Comparison of ENCODE assay signal across 10 cellular contexts in genomic region chr4:76197001-76197743, GRCh38. TPM values are rescaled to one million over a fixed set of nuclear protein-coding genes. Genes with fewer than 3 reads are reported as not detected.
DNase-seq lines count a peak whose midpoint lies in the region; ATAC-seq, FAIRE-seq and TF ChIP-seq lines count a peak whose summit lies in the region.
"Had no signal": no experiment of that assay in that cellular context is flagged by ENCODE, and none has a peak within 500 bp of the region (broad histone marks: within the 10 kb centered on the region; RNA-seq: fewer than 3 reads in every experiment).

No MANE protein-coding gene starts in this region.

- H3K9me3 Mint-ChIP-seq in nephron progenitor cell = peaks cover 17% of the 10 kb centered on the region

- H3K9me3 ChIP-seq in liver (ENCODE audit: control insufficient read depth in 4 of 4, low read length in 3 of 4) (no peaks in the 10 kb centered on the region), HepG2 (ENCODE audit: low read length) (no peaks in the 10 kb centered on the region)

- DNase-seq in HepG2 (ENCODE audit: low spot score) = no peak
- no peak for DNase-seq in dorsolateral prefrontal cortex
- DNase-seq in nephron progenitor cell = no peak
- DNase-seq in UCSD-AML1 (lab: John Stamatoyannopoulos, UW; ENCODE audit: unreplicated experiment) = no peak
- no peak for DNase-seq in SIG-M5 (lab: John Stamatoyannopoulos, UW)
- DNase-seq: Karpas-422 had no signal

- peak overlapping the region in 1 of 2 donors; percentile 72 for H3K9ac ChIP-seq in liver (ENCODE audit: low read depth in 1 of 2, low read length in 2 of 2)
- H3K9ac ChIP-seq in HepG2 (ENCODE audit: insufficient read depth, low read depth, low read length) = no peak overlapping the region

- CTCF ChIA-PET in HepG2 (lab: Yijun Ruan, JAX; ENCODE audit: low intra/inter-chr PET ratio, low total read pairs) = no interaction called here

- in situ Hi-C loops in HepG2 (cut with HindIII; ENCODE audit: extremely low pct_ligation_motif_present, low pct_unique_long_range_greater_than_20kb) = no loop called here

- H3K27ac Mint-ChIP-seq in nephron progenitor cell = peak overlapping the region; percentile 96
- H3K27ac Mint-ChIP-seq: activated T-helper 1 cell treated with anti-CD3 and anti-CD28 coated beads, Interleukin-12 subunit alpha, Interleukin-12 subunit beta, Interleukin-2, Interleukin-4 antibody, amounts not matched to agents 30 ng/mL and 10 ng/mL and 1 ng/mL, durations not matched to agents 14 hours and 24 hours and 36 hours had no signal

- H3K27ac ChIP-seq in liver (ENCODE audit: low read depth in 1 of 2, low read length in 2 of 2) = peak overlapping the region; percentile 88
- H3K27ac ChIP-seq in HepG2 (ENCODE audit: extremely low read length, insufficient read depth, low read length) = no peak overlapping the region
- H3K27ac ChIP-seq in dorsolateral prefrontal cortex = peak overlapping the region; percentile 73 to 100 (median 97)

- POLR2A ChIA-PET in HepG2 (lab: Yijun Ruan, JAX) = interaction anchor here (0.8 kb wide), 1 partner anchor 11 kb away, joined by 3 read pairs; no protein-coding TSS in a partner anchor

- H3K4me1 Mint-ChIP-seq in nephron progenitor cell = peaks cover 42% of the 10 kb centered on the region

- H3K36me3 ChIP-seq in liver (ENCODE audit: control insufficient read depth in 4 of 4, insufficient read depth in 3 of 4, low read depth in 1 of 4, low read length in 3 of 4) = peaks cover 0 to under 1% (median 0%) of the 10 kb centered on the region in 4 donors
- H3K36me3 ChIP-seq in HepG2 (replicated peaks in 1 of 2; ENCODE audit: control insufficient read depth in 1 of 2, insufficient read depth in 2 of 2, low read length in 2 of 2) = peaks cover 8 to 33% of the 10 kb centered on the region in 2 experiments; a peak in 4 of 5 replicates

- H3K27me3 Mint-ChIP-seq in nephron progenitor cell (ENCODE audit: low read depth, poor library complexity) = no peaks in the 10 kb centered on the region

- TF ChIP-seq CTCF in liver (IDR thresholded peaks at IDR 0.05; ENCODE audit: low read depth, low read length, missing input control) = no peak
- no peak for TF ChIP-seq CTCF in HepG2 (CRISPR knock-in tag; IDR thresholded peaks at IDR 0.05)
- no peak for TF ChIP-seq CTCF in dorsolateral prefrontal cortex (IDR thresholded peaks at IDR 0.05 in 54 of 56, conservative IDR thresholded peaks at IDR 0.05 in 2 of 56; ENCODE audit: low read depth in 1 of 56, partially characterized antibody in 56 of 56)
- TF ChIP-seq CTCF in nephron progenitor cell (IDR thresholded peaks at IDR 0.05) = no peak

- TF ChIP-seq RAD21 in liver (IDR thresholded peaks at IDR 0.05) = no peak
- TF ChIP-seq RAD21 in HepG2 (CRISPR knock-in tag; IDR thresholded peaks at IDR 0.05) = no peak

- H3K79me2 ChIP-seq in HepG2 (ENCODE audit: insufficient read depth, low read length) = peaks cover 20% of the 10 kb centered on the region

- no peak for ATAC-seq in HepG2
- no peak for ATAC-seq in GM21390 (IDR thresholded peaks at IDR 0.05; ENCODE audit: unreplicated experiment)
- ATAC-seq in HG02852 (IDR thresholded peaks at IDR 0.05; ENCODE audit: unreplicated experiment) = no peak

- no peaks in the 10 kb centered on the region for H4K20me1 ChIP-seq in HepG2 (ENCODE audit: insufficient read depth, low read length)

- intact Hi-C loops in HepG2 (cut with micrococcal nuclease; ENCODE audit: unreplicated experiment) = no loop called here
- intact Hi-C loops in dorsolateral prefrontal cortex (cut with DNase I) = no loop called here

- no peak overlapping the region for H3K4me3 Mint-ChIP-seq in nephron progenitor cell
- H3K4me3 Mint-ChIP-seq: activated T-helper 1 cell treated with anti-CD3 and anti-CD28 coated beads, Interleukin-12 subunit alpha, Interleukin-12 subunit beta, Interleukin-2, Interleukin-4 antibody, amounts not matched to agents 30 ng/mL and 10 ng/mL and 1 ng/mL, durations not matched to agents 14 hours and 24 hours and 36 hours had no signal

- no peak for FAIRE-seq in HepG2 (lab: Jason Lieb, UNC)

- WGBS in liver = 75% methylated on average over 10 of the region's 10 CpGs
- WGBS in HepG2 (ENCODE audit: low lambda C conversion rate) = 96% methylated on average over 10 of the region's 10 CpGs

- H3K4me1 ChIP-seq in liver (ENCODE audit: control insufficient read depth in 4 of 4, insufficient read depth in 4 of 4, low read length in 3 of 4) = peaks cover 27 to 90% (median 71%) of the 10 kb centered on the region in 4 donors
- peaks cover 63% of the 10 kb centered on the region for H3K4me1 ChIP-seq in HepG2 (ENCODE audit: insufficient read depth, low read length)

- H3K36me3 Mint-ChIP-seq in nephron progenitor cell (ENCODE audit: low read depth) = peaks cover 64% of the 10 kb centered on the region

- no TSS peak for BruUV-seq in HepG2 (replicated peaks; lab: Mats Ljungman, UMichigan)

- no peak overlapping the region for H3K4me2 ChIP-seq in HepG2 (ENCODE audit: low read depth, low read length)

- no peak for TF ChIP-seq POLR2A in HepG2 (IDR thresholded peaks at IDR 0.05; ENCODE audit: insufficient read depth in 1 of 2, low read depth in 2 of 2, low read length in 2 of 2)

- TF ChIP-seq EP300 in HepG2 (IDR thresholded peaks at IDR 0.05; ENCODE audit: low read depth in 2 of 2, low read length in 2 of 2) = no peak
- TF ChIP-seq EP300 in HepG2 (CRISPR knock-in tag; IDR thresholded peaks at IDR 0.05; ENCODE audit: borderline replicate concordance) = no peak

- H3K27me3 ChIP-seq in liver (ENCODE audit: control insufficient read depth in 4 of 4, insufficient read depth in 4 of 4, low read length in 3 of 4) (no peaks in the 10 kb centered on the region), HepG2 (ENCODE audit: control insufficient read depth in 1 of 2, insufficient read depth in 2 of 2, low read length in 2 of 2) (no peaks in the 10 kb centered on the region), dorsolateral prefrontal cortex (no peaks in the 10 kb centered on the region)

- H3K4me3 ChIP-seq in liver (ENCODE audit: low read depth in 1 of 3, low read length in 3 of 3) (no peak overlapping the region), HepG2 (replicated peaks in 1 of 3; ENCODE audit: insufficient read depth in 1 of 3, low read depth in 2 of 3, low read length in 3 of 3) (no peak overlapping the region), dorsolateral prefrontal cortex (peak overlapping the region in 38 of 59 donors; percentile 1 to 61 (median 26))

- H2AFZ ChIP-seq in HepG2 (ENCODE audit: low read length) = no peak overlapping the region

RNA-seq across cellular contexts. Expression of gene SCARB2, which starts 16.5 kb away (rescaled TPM):
- 100 to 1,000 TPM in 1 of 2 donors, 10 to 100 TPM in 1; 81.0 to 136 TPM for total RNA-seq in liver
- 10 to 100 TPM; 58.2 to 66.5 TPM for polyA plus RNA-seq in liver
- total RNA-seq in HepG2 (2016; rRNA removed; fragmentation: Illumina TruSeq; extraction: Trizol) = 23.5 and 43.4 TPM in 2 replicates
- total RNA-seq in HepG2 (2016; cell fraction: cytosol; rRNA removed; fragmentation: Illumina TruSeq; extraction: Trizol; ENCODE audit: low read depth) = 3.4 and 5.0 TPM in 2 replicates
- 27.0 and 44.9 TPM in 2 replicates for total RNA-seq in HepG2 (2016; cell fraction: insoluble cytoplasmic fraction; rRNA removed; fragmentation: Illumina TruSeq; extraction: Trizol)
- 11.4 and 14.4 TPM in 2 replicates for total RNA-seq in HepG2 (2016; cell fraction: membrane; rRNA removed; fragmentation: Illumina TruSeq; extraction: Trizol)
- total RNA-seq in HepG2 (2016; cell fraction: nucleus; rRNA removed; fragmentation: Illumina TruSeq; extraction: Trizol) = 46.8 and 54.9 TPM in 2 replicates
- 40.6 and 45.9 TPM in 2 replicates for polyA plus RNA-seq in HepG2 (2011; rRNA removed)
- 21.7 and 39.6 TPM in 2 replicates for polyA plus RNA-seq in HepG2 (2011; cell fraction: cytosol; rRNA removed)
- 16.5 and 20.8 TPM in 2 replicates for polyA plus RNA-seq in HepG2 (2011; cell fraction: nucleus; rRNA removed)
- 49.6 and 72.8 TPM in 2 replicates for polyA plus RNA-seq in HepG2 (2012)
- polyA plus RNA-seq in HepG2 (2016; cell fraction: cytosol; fragmentation: Illumina TruSeq; extraction: Trizol; ENCODE audit: low read depth) = 2.5 and 3.1 TPM in 2 replicates
- 20.1 and 21.1 TPM in 2 replicates for polyA plus RNA-seq in HepG2 (2016; cell fraction: insoluble cytoplasmic fraction; fragmentation: Illumina TruSeq; extraction: Trizol; ENCODE audit: low read depth)
- polyA plus RNA-seq in HepG2 (2016; cell fraction: membrane; fragmentation: Illumina TruSeq; extraction: Trizol; ENCODE audit: low read depth) = 6.3 and 6.6 TPM in 2 replicates
- 41.0 and 42.6 TPM in 2 replicates for polyA plus RNA-seq in HepG2 (2016; cell fraction: nucleus; fragmentation: Illumina TruSeq; extraction: Trizol; ENCODE audit: insufficient read depth, low read depth)
- 35.5 and 55.9 TPM in 2 replicates for polyA minus RNA-seq in HepG2 (2011; rRNA and poly(A)+ RNA removed; ENCODE audit: low replicate concordance)
- 46.9 and 76.7 TPM in 2 replicates for polyA minus RNA-seq in HepG2 (2011; cell fraction: cytosol; rRNA and poly(A)+ RNA removed)
- 69.5 and 87.4 TPM in 2 replicates for polyA minus RNA-seq in HepG2 (2011; cell fraction: nucleus; rRNA and poly(A)+ RNA removed)
- total RNA-seq in dorsolateral prefrontal cortex = 100 to 1,000 TPM; 107 to 347 (median 169) TPM

RNA-seq across cellular contexts. Expression of gene NUP54, which starts 49.0 kb away (rescaled TPM):
- total RNA-seq in liver = 10 to 100 TPM; 20.2 to 29.3 TPM
- 10 to 100 TPM in 1 of 2 donors, 1 to 10 TPM in 1; 8.3 to 12.8 TPM for polyA plus RNA-seq in liver
- 69.3 and 90.0 TPM in 2 replicates for total RNA-seq in HepG2 (2016; rRNA removed; fragmentation: Illumina TruSeq; extraction: Trizol)
- total RNA-seq in HepG2 (2016; cell fraction: cytosol; rRNA removed; fragmentation: Illumina TruSeq; extraction: Trizol; ENCODE audit: low read depth) = 120 and 132 TPM in 2 replicates
- 67.1 and 86.7 TPM in 2 replicates for total RNA-seq in HepG2 (2016; cell fraction: insoluble cytoplasmic fraction; rRNA removed; fragmentation: Illumina TruSeq; extraction: Trizol)
- total RNA-seq in HepG2 (2016; cell fraction: membrane; rRNA removed; fragmentation: Illumina TruSeq; extraction: Trizol) = 51.2 and 67.2 TPM in 2 replicates
- 49.9 and 54.3 TPM in 2 replicates for total RNA-seq in HepG2 (2016; cell fraction: nucleus; rRNA removed; fragmentation: Illumina TruSeq; extraction: Trizol)
- 22.9 and 36.1 TPM in 2 replicates for polyA plus RNA-seq in HepG2 (2011; rRNA removed)
- polyA plus RNA-seq in HepG2 (2011; cell fraction: cytosol; rRNA removed) = 14.6 and 21.0 TPM in 2 replicates
- 12.2 and 15.9 TPM in 2 replicates for polyA plus RNA-seq in HepG2 (2011; cell fraction: nucleus; rRNA removed)
- polyA plus RNA-seq in HepG2 (2012) = 20.9 and 27.3 TPM in 2 replicates
- polyA plus RNA-seq in HepG2 (2016; cell fraction: cytosol; fragmentation: Illumina TruSeq; extraction: Trizol; ENCODE audit: low read depth) = 6.2 and 8.0 TPM in 2 replicates
- 58.3 and 59.3 TPM in 2 replicates for polyA plus RNA-seq in HepG2 (2016; cell fraction: insoluble cytoplasmic fraction; fragmentation: Illumina TruSeq; extraction: Trizol; ENCODE audit: low read depth)
- 14.5 and 14.7 TPM in 2 replicates for polyA plus RNA-seq in HepG2 (2016; cell fraction: membrane; fragmentation: Illumina TruSeq; extraction: Trizol; ENCODE audit: low read depth)
- 60.9 and 62.3 TPM in 2 replicates for polyA plus RNA-seq in HepG2 (2016; cell fraction: nucleus; fragmentation: Illumina TruSeq; extraction: Trizol; ENCODE audit: insufficient read depth, low read depth)
- polyA minus RNA-seq in HepG2 (2011; rRNA and poly(A)+ RNA removed; ENCODE audit: low replicate concordance) = 31.7 and 31.8 TPM in 2 replicates
- polyA minus RNA-seq in HepG2 (2011; cell fraction: cytosol; rRNA and poly(A)+ RNA removed) = 35.0 and 35.8 TPM in 2 replicates
- 48.5 and 64.5 TPM in 2 replicates for polyA minus RNA-seq in HepG2 (2011; cell fraction: nucleus; rRNA and poly(A)+ RNA removed)
- total RNA-seq in dorsolateral prefrontal cortex = 10 to 100 TPM; 26.9 to 65.4 (median 45.4) TPM

RNA-seq across cellular contexts. Expression of gene FAM47E, which starts 54.3 kb away (rescaled TPM):
- total RNA-seq in liver (1 to 10 TPM; 1.3 to 2.0 TPM), HepG2 (2016; rRNA removed; fragmentation: Illumina TruSeq; extraction: Trizol) (0.29 and 0.33 TPM in 2 replicates), dorsolateral prefrontal cortex (10 to 100 TPM in 118 of 120 experiments, 1 to 10 TPM in 2; 7.2 to 35.1 (median 21.0) TPM)
- polyA plus RNA-seq in liver (1 to 10 TPM in 1 of 2 donors, under 1 TPM in 1; 0.85 to 2.5 TPM), HepG2 (2011; rRNA removed) (0.60 and 0.66 TPM in 2 replicates)
- 0.30 TPM in 1 of 2 replicates, not detected in the other for total RNA-seq in HepG2 (2016; cell fraction: cytosol; rRNA removed; fragmentation: Illumina TruSeq; extraction: Trizol; ENCODE audit: low read depth)
- 0.37 and 0.65 TPM in 2 replicates for total RNA-seq in HepG2 (2016; cell fraction: insoluble cytoplasmic fraction; rRNA removed; fragmentation: Illumina TruSeq; extraction: Trizol)
- total RNA-seq in HepG2 (2016; cell fraction: membrane; rRNA removed; fragmentation: Illumina TruSeq; extraction: Trizol) = 0.25 and 0.41 TPM in 2 replicates
- total RNA-seq in HepG2 (2016; cell fraction: nucleus; rRNA removed; fragmentation: Illumina TruSeq; extraction: Trizol) = 0.31 and 0.50 TPM in 2 replicates
- polyA plus RNA-seq in HepG2 (2011; cell fraction: cytosol; rRNA removed) = 0.24 and 0.50 TPM in 2 replicates
- 0.06 and 1.5 TPM in 2 replicates for polyA plus RNA-seq in HepG2 (2011; cell fraction: nucleus; rRNA removed)
- 1.2 and 1.8 TPM in 2 replicates for polyA plus RNA-seq in HepG2 (2012)
- polyA plus RNA-seq in HepG2 (2016; cell fraction: cytosol; fragmentation: Illumina TruSeq; extraction: Trizol; ENCODE audit: low read depth) = 0.27 and 0.29 TPM in 2 replicates
- polyA plus RNA-seq in HepG2 (2016; cell fraction: insoluble cytoplasmic fraction; fragmentation: Illumina TruSeq; extraction: Trizol; ENCODE audit: low read depth) = 0.29 and 0.50 TPM in 2 replicates
- polyA plus RNA-seq in HepG2 (2016; cell fraction: membrane; fragmentation: Illumina TruSeq; extraction: Trizol; ENCODE audit: low read depth) = not detected in 2 replicates
- 0.44 TPM in 1 of 2 replicates, not detected in the other for polyA plus RNA-seq in HepG2 (2016; cell fraction: nucleus; fragmentation: Illumina TruSeq; extraction: Trizol; ENCODE audit: insufficient read depth, low read depth)
- 0.02 TPM in 1 of 2 replicates, not detected in the other for polyA minus RNA-seq in HepG2 (2011; rRNA and poly(A)+ RNA removed; ENCODE audit: low replicate concordance)
- polyA minus RNA-seq in HepG2 (2011; cell fraction: cytosol; rRNA and poly(A)+ RNA removed) = 0.69 TPM in 1 of 2 replicates, not detected in the other
- polyA minus RNA-seq in HepG2 (2011; cell fraction: nucleus; rRNA and poly(A)+ RNA removed) = 1.5 and 1.9 TPM in 2 replicates
- total RNA-seq: activated T-helper 1 cell treated with anti-CD3 and anti-CD28 coated beads, Interleukin-12 subunit alpha, Interleukin-12 subunit beta, Interleukin-2, Interleukin-4 antibody, amounts not matched to agents 30 ng/mL and 10 ng/mL and 1 ng/mL, durations not matched to agents 14 hours and 24 hours and 36 hours had no signal

Comparison
In these comparisons a context has a peak if more than half of its experiments do, and no peak if none do; other contexts are left out.
1. H3K4me3 ChIP-seq: peak in dorsolateral prefrontal cortex (38 of 59); none in liver (0 of 3) and HepG2 (0 of 3).